ENCODE assay signal across 34 cellular contexts in genomic region chr11:69727266-69727665, GRCh38. TPM values are rescaled to one million over a fixed set of nuclear protein-coding genes. Genes with fewer than 3 reads are reported as not detected.
"Had no signal": no experiment of that assay in that cellular context is flagged by ENCODE, and none has a peak within 500 bp of the region (broad histone marks: within the 10 kb centered on the region; RNA-seq: fewer than 3 reads in every experiment).

No MANE protein-coding gene starts in this region.

- ATAC-seq: left cardiac atrium; left lobe of liver; stimulated activated memory B cell treated with anti-CD40 and anti-IgM and Interleukin-4, amounts not matched to agents 10 μg/mL and 1 μg/mL and 100 μg/mL, for 72 hours; stimulated activated naive CD8-positive, alpha-beta T cell treated with anti-CD3 and anti-CD28 coated beads, Interleukin-15, amount 100 ng/mL, for 72 hours had no signal

- H3K36me3 Mint-ChIP-seq: mesothelial cell of epicardium; stimulated activated memory B cell treated with anti-CD40 and anti-IgM and Interleukin-4, amounts not matched to agents 10 μg/mL and 1 μg/mL and 100 μg/mL, for 72 hours had no signal

- H3K4me3 ChIP-seq: heart right ventricle, hepatocyte, lung, ovary, right atrium auricular region, right lobe of liver, smooth muscle cell, tibial nerve, upper lobe of left lung had no signal

- H3K4me1 Mint-ChIP-seq: naive B cell; nephron; neural crest cell; stimulated activated memory B cell treated with anti-CD40 and anti-IgM and Interleukin-4, amounts not matched to agents 10 μg/mL and 1 μg/mL and 100 μg/mL, for 72 hours; stimulated activated naive CD8-positive, alpha-beta T cell treated with anti-CD3 and anti-CD28 coated beads, Interleukin-15, amount 100 ng/mL, for 72 hours had no signal

- H3K4me2 ChIP-seq: hepatocyte, smooth muscle cell had no signal

- H3K9me3 Mint-ChIP-seq: mesothelial cell of epicardium; nephron; neural crest cell; stimulated activated memory B cell treated with anti-CD40 and anti-IgM and Interleukin-4, amounts not matched to agents 10 μg/mL and 1 μg/mL and 100 μg/mL, for 72 hours; stimulated activated naive CD8-positive, alpha-beta T cell treated with anti-CD3 and anti-CD28 coated beads, Interleukin-15, amount 100 ng/mL, for 72 hours had no signal

- H3K9me3 ChIP-seq: heart right ventricle, ovary, right atrium auricular region, right lobe of liver, tibial nerve, upper lobe of left lung had no signal

- H3K4me3 Mint-ChIP-seq: mesothelial cell of epicardium; naive B cell; nephron; neural crest cell; stimulated activated memory B cell treated with anti-CD40 and anti-IgM and Interleukin-4, amounts not matched to agents 10 μg/mL and 1 μg/mL and 100 μg/mL, for 72 hours; stimulated activated naive CD8-positive, alpha-beta T cell treated with anti-CD3 and anti-CD28 coated beads, Interleukin-15, amount 100 ng/mL, for 72 hours had no signal

- H3K36me3 ChIP-seq: heart right ventricle, ovary, right atrium auricular region, right lobe of liver, tibial nerve, upper lobe of left lung had no signal

- H3K27me3 ChIP-seq: hepatocyte, ovary, right atrium auricular region, right lobe of liver, upper lobe of left lung had no signal

- H3K27ac ChIP-seq: heart right ventricle, hepatocyte, ovary, right atrium auricular region, right lobe of liver, tibial nerve, upper lobe of left lung had no signal

- H3K79me2 ChIP-seq: hepatocyte had no signal

- DNase-seq: heart right ventricle; kidney glomerular epithelial cell; left cardiac atrium; mesendoderm; naive B cell; ovary; right lobe of liver; stimulated activated CD4-positive, alpha-beta T cell treated with anti-CD3 and anti-CD28 coated beads, Interleukin-1b, Interleukin-23, amount 100 ng/mL, for 48 hours; stimulated activated CD4-positive, alpha-beta T cell treated with anti-CD3 and anti-CD28 coated beads, Interleukin-2, amount 100 ng/mL, for 48 hours; stimulated activated CD4-positive, alpha-beta T cell treated with anti-CD3 and anti-CD28 coated beads, Interleukin-4, amount 100 ng/mL, for 4 hours; stimulated activated CD8-positive, alpha-beta memory T cell treated with anti-CD3 and anti-CD28 coated beads, Interleukin-4, amount 100 ng/mL, for 48 hours; stimulated activated naive CD4-positive, alpha-beta T cell treated with Interleukin-2 at 50 U/mL for 16 hours; stimulated activated naive CD8-positive, alpha-beta T cell treated with anti-CD3 and anti-CD28 coated beads, Interleukin-15, amount 100 ng/mL, for 72 hours; substantia nigra; upper lobe of left lung had no signal

- H2AFZ ChIP-seq: hepatocyte had no signal

- H3K27ac Mint-ChIP-seq: mesothelial cell of epicardium; naive B cell; nephron; progenitor cell of endocrine pancreas; stimulated activated memory B cell treated with anti-CD40 and anti-IgM and Interleukin-4, amounts not matched to agents 10 μg/mL and 1 μg/mL and 100 μg/mL, for 72 hours; stimulated activated naive CD8-positive, alpha-beta T cell treated with anti-CD3 and anti-CD28 coated beads, Interleukin-15, amount 100 ng/mL, for 72 hours had no signal

- H3K4me1 ChIP-seq: heart right ventricle, right atrium auricular region, right lobe of liver, tibial nerve, upper lobe of left lung had no signal

RNA-seq across cellular contexts. Expression of gene FGF19, which starts 23.4 kb away (rescaled TPM):
- total RNA-seq: heart right ventricle, left cardiac atrium, liver, mesothelial cell of epicardium, mononuclear cell, omental fat pad, progenitor cell of endocrine pancreas, pulmonary artery endothelial cell, renal cortical epithelial cell, right atrium auricular region, skeletal muscle tissue, smooth muscle cell, temporal lobe, tibial nerve had no signal
- polyA plus RNA-seq: heart right ventricle, hepatocyte, lung, ovary, smooth muscle cell had no signal

RNA-seq across cellular contexts. Expression of gene FGF4, which starts 47.9 kb away (rescaled TPM):
- total RNA-seq: heart right ventricle, hepatocyte, left cardiac atrium, left lobe of liver, liver, lung, mesothelial cell of epicardium, mononuclear cell, neural crest cell, omental fat pad, ovary, progenitor cell of endocrine pancreas, pulmonary artery endothelial cell, renal cortical epithelial cell, right atrium auricular region, right lobe of liver, smooth muscle cell, temporal lobe, upper lobe of left lung had no signal
- polyA plus RNA-seq: heart right ventricle, hepatocyte, keratinocyte, liver, lung, ovary, smooth muscle cell had no signal
